In the genomic region with DNA sequence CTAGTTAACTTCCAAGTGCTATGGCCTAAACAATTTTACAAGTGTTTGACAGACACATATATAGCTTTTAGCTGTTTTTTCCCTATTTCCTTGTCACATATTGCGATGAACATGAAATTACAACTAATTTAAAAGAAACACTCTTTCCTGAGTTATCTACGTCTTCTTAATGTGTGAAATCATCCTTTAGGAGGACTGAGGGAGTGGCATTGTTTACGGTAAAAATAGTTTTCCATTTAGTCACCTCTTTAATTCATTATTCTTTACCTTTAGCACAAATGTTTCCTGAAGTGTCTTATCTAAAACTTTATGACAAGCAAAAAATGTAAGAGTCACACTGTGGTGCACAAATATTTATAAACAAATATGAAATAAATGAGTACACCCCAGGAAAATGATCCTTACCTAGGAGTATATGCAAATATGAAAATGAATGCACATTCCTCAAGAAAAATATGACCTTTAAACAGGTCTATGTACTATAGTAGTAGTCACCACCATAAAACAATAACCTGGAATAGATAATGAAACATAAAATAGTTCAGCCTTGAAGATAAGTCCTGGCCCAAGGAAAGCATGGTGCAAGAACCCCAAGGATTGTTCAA, we compare ENCODE assay signal across 20 cellular contexts.
"Had no signal": no experiment of that assay in that cellular context is flagged by ENCODE, and none has a peak within 500 bp of the region (broad histone marks: within the 10 kb centered on the region; RNA-seq: fewer than 3 reads in every experiment).

No MANE protein-coding gene starts in this region.

- DNase-seq: activated CD4-positive, CD25-positive, alpha-beta regulatory T cell treated with anti-CD3 and anti-CD28 coated beads, Interleukin-2, amount 50 U/mL, for 72 hours; activated gamma-delta T cell treated with Interleukin-2 at 50 U/mL for 16 hours; adrenal gland; endodermal cell; foreskin melanocyte; head of caudate nucleus; left ventricle myocardium inferior; mammary epithelial cell; midbrain; occipital lobe; stimulated activated CD4-positive, alpha-beta T cell treated with anti-CD3 and anti-CD28 coated beads, Interleukin-2, amount 100 ng/mL, for 24 hours; stimulated activated naive CD8-positive, alpha-beta T cell treated with anti-CD3 and anti-CD28 coated beads, Interleukin-15, Interleukin-2, amounts not matched to agents 100 U/mL and 50 U/mL, for 24 hours; substantia nigra; T-helper 1 cell; tibial artery had no signal

- H3K27me3 ChIP-seq: adrenal gland, cardiac muscle cell, right atrium auricular region, tibial artery, vagina had no signal

- H3K36me3 ChIP-seq: adrenal gland, cardiac muscle cell, left ventricle myocardium inferior, prostate gland, right atrium auricular region, tibial artery, vagina had no signal

- ATAC-seq: activated naive CD4-positive, alpha-beta T cell treated with anti-CD3 and anti-CD28 coated beads, Interleukin-2, amount 50 U/mL, for 72 hours; stimulated activated naive CD8-positive, alpha-beta T cell treated with anti-CD3 and anti-CD28 coated beads, Interleukin-15, Interleukin-2, amounts not matched to agents 100 U/mL and 50 U/mL, for 24 hours had no signal

- H3K27ac Mint-ChIP-seq: activated naive CD4-positive, alpha-beta T cell treated with anti-CD3 and anti-CD28 coated beads, Interleukin-2, amount 50 U/mL, for 72 hours; endodermal cell had no signal

- H3K4me3 Mint-ChIP-seq: endodermal cell had no signal

- H3K9me3 ChIP-seq: adrenal gland, left ventricle myocardium inferior, prostate gland, right atrium auricular region, tibial artery, vagina had no signal

- H3K4me1 ChIP-seq: adrenal gland, left ventricle myocardium inferior, prostate gland, right atrium auricular region, tibial artery, vagina had no signal

- H3K4me1 Mint-ChIP-seq: endodermal cell had no signal

- H3K4me3 ChIP-seq: adrenal gland, cardiac muscle cell, left ventricle myocardium inferior, prostate gland, right atrium auricular region, tibial artery, vagina had no signal

- H3K27ac ChIP-seq: adrenal gland, cardiac muscle cell, left ventricle myocardium inferior, prostate gland, right atrium auricular region, tibial artery, vagina had no signal
